Comparison of ENCODE assay signal across 1 cellular context in the genomic region with DNA sequence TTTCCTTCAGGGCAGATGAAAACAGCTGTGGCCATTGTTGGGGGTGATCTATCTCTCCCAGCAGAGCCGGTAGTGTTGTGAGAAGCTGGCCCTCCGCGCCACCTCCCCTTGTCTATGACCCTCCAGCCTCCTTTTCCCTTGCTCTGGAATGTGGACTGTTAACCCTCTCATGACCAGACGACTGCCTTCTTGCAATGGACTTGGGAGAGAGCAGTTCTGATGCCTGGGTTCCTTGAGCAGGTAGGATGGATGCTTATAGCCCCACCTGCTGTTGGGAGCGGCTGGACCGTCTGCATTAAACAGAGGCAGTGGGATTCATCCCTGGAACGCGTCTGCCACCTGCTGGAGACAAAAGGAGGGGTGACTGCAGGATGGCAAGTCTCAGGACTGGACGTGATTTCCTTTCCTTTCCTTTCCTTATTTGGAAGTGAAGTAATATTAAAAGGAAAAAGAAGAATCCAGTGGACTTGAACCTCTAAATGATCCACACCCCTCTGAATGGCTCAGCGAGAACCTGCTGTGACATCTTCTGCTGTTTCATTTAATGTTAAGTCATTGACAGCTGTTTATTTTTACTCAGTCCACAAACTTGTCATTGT.
A peak's percentile ranks its signal among the peaks of the same experiment; 100 is the strongest.
TF ChIP-seq lines count a peak whose summit lies in the region.

No MANE protein-coding gene starts in this region.

TF ChIP-seq in HepG2, 621 proteins besides CTCF, POLR2A, EP300 and RAD21 (continued from another document and continues in another):
- TF ChIP-seq, protein P1, sequence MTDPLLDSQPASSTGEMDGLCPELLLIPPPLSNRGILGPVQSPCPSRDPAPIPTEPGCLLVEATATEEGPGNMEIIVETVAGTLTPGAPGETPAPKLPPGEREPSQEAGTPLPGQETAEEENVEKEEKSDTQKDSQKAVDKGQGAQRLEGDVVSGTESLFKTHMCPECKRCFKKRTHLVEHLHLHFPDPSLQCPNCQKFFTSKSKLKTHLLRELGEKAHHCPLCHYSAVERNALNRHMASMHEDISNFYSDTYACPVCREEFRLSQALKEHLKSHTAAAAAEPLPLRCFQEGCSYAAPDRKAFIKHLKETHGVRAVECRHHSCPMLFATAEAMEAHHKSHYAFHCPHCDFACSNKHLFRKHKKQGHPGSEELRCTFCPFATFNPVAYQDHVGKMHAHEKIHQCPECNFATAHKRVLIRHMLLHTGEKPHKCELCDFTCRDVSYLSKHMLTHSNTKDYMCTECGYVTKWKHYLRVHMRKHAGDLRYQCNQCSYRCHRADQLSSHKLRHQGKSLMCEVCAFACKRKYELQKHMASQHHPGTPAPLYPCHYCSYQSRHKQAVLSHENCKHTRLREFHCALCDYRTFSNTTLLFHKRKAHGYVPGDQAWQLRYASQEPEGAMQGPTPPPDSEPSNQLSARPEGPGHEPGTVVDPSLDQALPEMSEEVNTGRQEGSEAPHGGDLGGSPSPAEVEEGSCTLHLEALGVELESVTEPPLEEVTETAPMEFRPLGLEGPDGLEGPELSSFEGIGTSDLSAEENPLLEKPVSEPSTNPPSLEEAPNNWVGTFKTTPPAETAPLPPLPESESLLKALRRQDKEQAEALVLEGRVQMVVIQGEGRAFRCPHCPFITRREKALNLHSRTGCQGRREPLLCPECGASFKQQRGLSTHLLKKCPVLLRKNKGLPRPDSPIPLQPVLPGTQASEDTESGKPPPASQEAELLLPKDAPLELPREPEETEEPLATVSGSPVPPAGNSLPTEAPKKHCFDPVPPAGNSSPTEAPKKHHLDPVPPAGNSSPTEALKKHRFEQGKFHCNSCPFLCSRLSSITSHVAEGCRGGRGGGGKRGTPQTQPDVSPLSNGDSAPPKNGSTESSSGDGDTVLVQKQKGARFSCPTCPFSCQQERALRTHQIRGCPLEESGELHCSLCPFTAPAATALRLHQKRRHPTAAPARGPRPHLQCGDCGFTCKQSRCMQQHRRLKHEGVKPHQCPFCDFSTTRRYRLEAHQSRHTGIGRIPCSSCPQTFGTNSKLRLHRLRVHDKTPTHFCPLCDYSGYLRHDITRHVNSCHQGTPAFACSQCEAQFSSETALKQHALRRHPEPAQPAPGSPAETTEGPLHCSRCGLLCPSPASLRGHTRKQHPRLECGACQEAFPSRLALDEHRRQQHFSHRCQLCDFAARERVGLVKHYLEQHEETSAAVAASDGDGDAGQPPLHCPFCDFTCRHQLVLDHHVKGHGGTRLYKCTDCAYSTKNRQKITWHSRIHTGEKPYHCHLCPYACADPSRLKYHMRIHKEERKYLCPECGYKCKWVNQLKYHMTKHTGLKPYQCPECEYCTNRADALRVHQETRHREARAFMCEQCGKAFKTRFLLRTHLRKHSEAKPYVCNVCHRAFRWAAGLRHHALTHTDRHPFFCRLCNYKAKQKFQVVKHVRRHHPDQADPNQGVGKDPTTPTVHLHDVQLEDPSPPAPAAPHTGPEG (CRISPR knock-in tag; IDR thresholded peaks at IDR 0.05) = no peak
- TF ChIP-seq MED13 (CRISPR knock-in tag; IDR thresholded peaks at IDR 0.05) (no peak), ZNF30 (CRISPR knock-in tag; IDR thresholded peaks at IDR 0.05) (no peak), TAF15 (IDR thresholded peaks at IDR 0.05; ENCODE audit: low read depth, low read length, poor library complexity, severe bottlenecking) (no peak), ZNF160 (CRISPR knock-in tag; IDR thresholded peaks at IDR 0.05) (no peak), GPN1 (CRISPR knock-in tag; IDR thresholded peaks at IDR 0.05; ENCODE audit: borderline replicate concordance) (no peak), ATF1 (CRISPR knock-in tag; IDR thresholded peaks at IDR 0.05) (no peak), ZKSCAN8 (CRISPR knock-in tag; IDR thresholded peaks at IDR 0.05; ENCODE audit: borderline replicate concordance) (peak; percentile 76; the same call in 1 of the 2 replicates), RARA (CRISPR knock-in tag; IDR thresholded peaks at IDR 0.05) (peak; percentile 32; the same call in 1 of the 2 replicates), ZNF567 (CRISPR knock-in tag; IDR thresholded peaks at IDR 0.05; ENCODE audit: borderline replicate concordance) (peak; percentile 69; the same call in 1 of the 2 replicates), DPF2 (CRISPR knock-in tag; IDR thresholded peaks at IDR 0.05; ENCODE audit: borderline replicate concordance, low read depth) (no peak), HDAC1 (CRISPR knock-in tag; IDR thresholded peaks at IDR 0.05) (no peak), ZNF75D (CRISPR knock-in tag; IDR thresholded peaks at IDR 0.05; ENCODE audit: borderline replicate concordance) (no peak), PHF21A (CRISPR knock-in tag; IDR thresholded peaks at IDR 0.05) (no peak; the same call in 1 of the 2 replicates), TBL1XR1 (IDR thresholded peaks at IDR 0.05; ENCODE audit: borderline replicate concordance, low read length, partially characterized antibody) (no peak), MED8 (CRISPR knock-in tag; IDR thresholded peaks at IDR 0.05; ENCODE audit: insufficient replicate concordance) (no peak), ZNF468 (CRISPR knock-in tag; IDR thresholded peaks at IDR 0.05) (no peak), RNF2 (conservative IDR thresholded peaks at IDR 0.05; ENCODE audit: low read depth) (peak; percentile 57), ZNF496 (CRISPR knock-in tag; IDR thresholded peaks at IDR 0.05; ENCODE audit: insufficient replicate concordance) (no peak), MYC (CRISPR knock-in tag; IDR thresholded peaks at IDR 0.05; ENCODE audit: borderline replicate concordance) (no peak), ZNF274 (CRISPR knock-in tag; IDR thresholded peaks at IDR 0.05) (peak; percentile 76; the same call in 1 of the 2 replicates), SMAD1 (CRISPR knock-in tag; IDR thresholded peaks at IDR 0.05; ENCODE audit: borderline replicate concordance, low read depth) (peak; percentile 66; the same call in 1 of the 2 replicates), HIVEP1 (CRISPR knock-in tag; IDR thresholded peaks at IDR 0.05) (no peak), EZH2 (conservative IDR thresholded peaks at IDR 0.05; ENCODE audit: low read depth, low read length) (no peak), ZKSCAN1 (IDR thresholded peaks at IDR 0.05; ENCODE audit: low read length) (peak; percentile 26; the same call in 1 of the 2 replicates), HOXA3 (CRISPR knock-in tag; IDR thresholded peaks at IDR 0.05) (no peak), TCF7 (IDR thresholded peaks at IDR 0.05; ENCODE audit: low read depth) (no peak), SMARCE1 (IDR thresholded peaks at IDR 0.05; ENCODE audit: borderline replicate concordance) (no peak), MAF1 (CRISPR knock-in tag; IDR thresholded peaks at IDR 0.05; ENCODE audit: borderline replicate concordance) (no peak), ZNF562 (CRISPR knock-in tag; IDR thresholded peaks at IDR 0.05; ENCODE audit: borderline replicate concordance) (no peak), CREM (IDR thresholded peaks at IDR 0.05) (no peak), CREM (CRISPR knock-in tag; IDR thresholded peaks at IDR 0.05) (no peak), CHCHD3 (CRISPR knock-in tag; IDR thresholded peaks at IDR 0.05) (no peak), ZNF350 (CRISPR knock-in tag; IDR thresholded peaks at IDR 0.05; ENCODE audit: borderline replicate concordance, low read depth) (peak; percentile 76; the same call in 1 of the 2 replicates), ZBTB21 (CRISPR knock-in tag; IDR thresholded peaks at IDR 0.05) (0 out of 2 replicates have a peak, but pooled peaks have one; percentile 28), HDAC6 (IDR thresholded peaks at IDR 0.05; ENCODE audit: low read depth, low read length) (no peak)
- TF ChIP-seq, protein P2, sequence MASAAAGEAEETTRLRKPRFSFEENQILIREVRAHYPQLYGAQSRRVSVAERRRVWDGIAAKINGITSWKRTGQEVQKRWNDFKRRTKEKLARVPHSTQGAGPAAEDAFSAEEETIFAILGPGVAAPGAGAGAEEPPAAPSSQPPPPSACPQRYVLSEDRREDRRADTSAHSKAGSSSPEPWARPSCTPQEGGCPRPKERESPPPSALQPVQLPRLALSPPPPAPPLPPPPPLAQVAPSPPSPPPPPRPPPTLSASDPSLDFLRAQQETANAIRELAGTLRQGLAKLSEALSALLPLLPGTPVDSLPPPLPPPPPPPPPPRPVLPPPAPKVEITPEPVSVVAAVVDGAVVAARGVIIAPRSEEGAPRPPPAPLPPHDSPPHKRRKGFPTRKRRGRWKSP (CRISPR knock-in tag; IDR thresholded peaks at IDR 0.05) = no peak
- TF ChIP-seq, protein P3, sequence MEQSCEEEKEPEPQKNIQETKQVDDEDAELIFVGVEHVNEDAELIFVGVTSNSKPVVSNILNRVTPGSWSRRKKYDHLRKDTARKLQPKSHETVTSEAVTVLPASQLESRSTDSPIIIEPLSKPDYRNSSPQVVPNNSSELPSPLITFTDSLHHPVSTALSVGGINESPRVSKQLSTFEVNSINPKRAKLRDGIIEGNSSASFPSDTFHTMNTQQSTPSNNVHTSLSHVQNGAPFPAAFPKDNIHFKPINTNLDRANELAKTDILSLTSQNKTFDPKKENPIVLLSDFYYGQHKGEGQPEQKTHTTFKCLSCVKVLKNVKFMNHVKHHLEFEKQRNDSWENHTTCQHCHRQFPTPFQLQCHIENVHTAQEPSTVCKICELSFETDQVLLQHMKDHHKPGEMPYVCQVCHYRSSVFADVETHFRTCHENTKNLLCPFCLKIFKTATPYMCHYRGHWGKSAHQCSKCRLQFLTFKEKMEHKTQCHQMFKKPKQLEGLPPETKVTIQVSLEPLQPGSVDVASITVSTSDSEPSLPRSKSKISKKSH (CRISPR knock-in tag; IDR thresholded peaks at IDR 0.05; ENCODE audit: borderline replicate concordance) = 0 out of 2 replicates have a peak, but pooled peaks have one; percentile 41
- TF ChIP-seq, protein P4, sequence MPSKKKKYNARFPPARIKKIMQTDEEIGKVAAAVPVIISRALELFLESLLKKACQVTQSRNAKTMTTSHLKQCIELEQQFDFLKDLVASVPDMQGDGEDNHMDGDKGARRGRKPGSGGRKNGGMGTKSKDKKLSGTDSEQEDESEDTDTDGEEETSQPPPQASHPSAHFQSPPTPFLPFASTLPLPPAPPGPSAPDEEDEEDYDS (CRISPR knock-in tag; IDR thresholded peaks at IDR 0.05) = 0 out of 2 replicates have a peak, but pooled peaks have one; percentile 38
- TF ChIP-seq, protein P5, sequence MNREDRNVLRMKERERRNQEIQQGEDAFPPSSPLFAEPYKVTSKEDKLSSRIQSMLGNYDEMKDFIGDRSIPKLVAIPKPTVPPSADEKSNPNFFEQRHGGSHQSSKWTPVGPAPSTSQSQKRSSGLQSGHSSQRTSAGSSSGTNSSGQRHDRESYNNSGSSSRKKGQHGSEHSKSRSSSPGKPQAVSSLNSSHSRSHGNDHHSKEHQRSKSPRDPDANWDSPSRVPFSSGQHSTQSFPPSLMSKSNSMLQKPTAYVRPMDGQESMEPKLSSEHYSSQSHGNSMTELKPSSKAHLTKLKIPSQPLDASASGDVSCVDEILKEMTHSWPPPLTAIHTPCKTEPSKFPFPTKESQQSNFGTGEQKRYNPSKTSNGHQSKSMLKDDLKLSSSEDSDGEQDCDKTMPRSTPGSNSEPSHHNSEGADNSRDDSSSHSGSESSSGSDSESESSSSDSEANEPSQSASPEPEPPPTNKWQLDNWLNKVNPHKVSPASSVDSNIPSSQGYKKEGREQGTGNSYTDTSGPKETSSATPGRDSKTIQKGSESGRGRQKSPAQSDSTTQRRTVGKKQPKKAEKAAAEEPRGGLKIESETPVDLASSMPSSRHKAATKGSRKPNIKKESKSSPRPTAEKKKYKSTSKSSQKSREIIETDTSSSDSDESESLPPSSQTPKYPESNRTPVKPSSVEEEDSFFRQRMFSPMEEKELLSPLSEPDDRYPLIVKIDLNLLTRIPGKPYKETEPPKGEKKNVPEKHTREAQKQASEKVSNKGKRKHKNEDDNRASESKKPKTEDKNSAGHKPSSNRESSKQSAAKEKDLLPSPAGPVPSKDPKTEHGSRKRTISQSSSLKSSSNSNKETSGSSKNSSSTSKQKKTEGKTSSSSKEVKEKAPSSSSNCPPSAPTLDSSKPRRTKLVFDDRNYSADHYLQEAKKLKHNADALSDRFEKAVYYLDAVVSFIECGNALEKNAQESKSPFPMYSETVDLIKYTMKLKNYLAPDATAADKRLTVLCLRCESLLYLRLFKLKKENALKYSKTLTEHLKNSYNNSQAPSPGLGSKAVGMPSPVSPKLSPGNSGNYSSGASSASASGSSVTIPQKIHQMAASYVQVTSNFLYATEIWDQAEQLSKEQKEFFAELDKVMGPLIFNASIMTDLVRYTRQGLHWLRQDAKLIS (CRISPR knock-in tag; IDR thresholded peaks at IDR 0.05) = no peak
- TF ChIP-seq, protein P6, sequence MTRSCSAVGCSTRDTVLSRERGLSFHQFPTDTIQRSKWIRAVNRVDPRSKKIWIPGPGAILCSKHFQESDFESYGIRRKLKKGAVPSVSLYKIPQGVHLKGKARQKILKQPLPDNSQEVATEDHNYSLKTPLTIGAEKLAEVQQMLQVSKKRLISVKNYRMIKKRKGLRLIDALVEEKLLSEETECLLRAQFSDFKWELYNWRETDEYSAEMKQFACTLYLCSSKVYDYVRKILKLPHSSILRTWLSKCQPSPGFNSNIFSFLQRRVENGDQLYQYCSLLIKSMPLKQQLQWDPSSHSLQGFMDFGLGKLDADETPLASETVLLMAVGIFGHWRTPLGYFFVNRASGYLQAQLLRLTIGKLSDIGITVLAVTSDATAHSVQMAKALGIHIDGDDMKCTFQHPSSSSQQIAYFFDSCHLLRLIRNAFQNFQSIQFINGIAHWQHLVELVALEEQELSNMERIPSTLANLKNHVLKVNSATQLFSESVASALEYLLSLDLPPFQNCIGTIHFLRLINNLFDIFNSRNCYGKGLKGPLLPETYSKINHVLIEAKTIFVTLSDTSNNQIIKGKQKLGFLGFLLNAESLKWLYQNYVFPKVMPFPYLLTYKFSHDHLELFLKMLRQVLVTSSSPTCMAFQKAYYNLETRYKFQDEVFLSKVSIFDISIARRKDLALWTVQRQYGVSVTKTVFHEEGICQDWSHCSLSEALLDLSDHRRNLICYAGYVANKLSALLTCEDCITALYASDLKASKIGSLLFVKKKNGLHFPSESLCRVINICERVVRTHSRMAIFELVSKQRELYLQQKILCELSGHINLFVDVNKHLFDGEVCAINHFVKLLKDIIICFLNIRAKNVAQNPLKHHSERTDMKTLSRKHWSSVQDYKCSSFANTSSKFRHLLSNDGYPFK (CRISPR knock-in tag; IDR thresholded peaks at IDR 0.05; ENCODE audit: borderline replicate concordance) = peak; percentile 44; the same call in 1 of the 2 replicates
- TF ChIP-seq, protein P7, sequence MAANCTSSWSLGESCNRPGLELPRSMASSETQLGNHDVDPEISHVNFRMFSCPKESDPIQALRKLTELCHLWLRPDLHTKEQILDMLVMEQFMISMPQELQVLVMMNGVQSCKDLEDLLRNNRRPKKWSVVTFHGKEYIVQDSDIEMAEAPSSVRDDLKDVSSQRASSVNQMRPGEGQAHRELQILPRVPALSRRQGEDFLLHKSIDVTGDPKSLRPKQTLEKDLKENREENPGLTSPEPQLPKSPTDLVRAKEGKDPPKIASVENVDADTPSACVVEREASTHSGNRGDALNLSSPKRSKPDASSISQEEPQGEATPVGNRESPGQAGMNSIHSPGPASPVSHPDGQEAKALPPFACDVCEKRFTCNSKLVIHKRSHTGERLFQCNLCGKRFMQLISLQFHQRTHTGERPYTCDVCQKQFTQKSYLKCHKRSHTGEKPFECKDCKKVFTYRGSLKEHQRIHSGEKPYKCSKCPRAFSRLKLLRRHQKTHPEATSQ (CRISPR knock-in tag; IDR thresholded peaks at IDR 0.05; ENCODE audit: borderline replicate concordance) = no peak
